Comparison of ENCODE assay signal across 8 cellular contexts in the genomic region with DNA sequence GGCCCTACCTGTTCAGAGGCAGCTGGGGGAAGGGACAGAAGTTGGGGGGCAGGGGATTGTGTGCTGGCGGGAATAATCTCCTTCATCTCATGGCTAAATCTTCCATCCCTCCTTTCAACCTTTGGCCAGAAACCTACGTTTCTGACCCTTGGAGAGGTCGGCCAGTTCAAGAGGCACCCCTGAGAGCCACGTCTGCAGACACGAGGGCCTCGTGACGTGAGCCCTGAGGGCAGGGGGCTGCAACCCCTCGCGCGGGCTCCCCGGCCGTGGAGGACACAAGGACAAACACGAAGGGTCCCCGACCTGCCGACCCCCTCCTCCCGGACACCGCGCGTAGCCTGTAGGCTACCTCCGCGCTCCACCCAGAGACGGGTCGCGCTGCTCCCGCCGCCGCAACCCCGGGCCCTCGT. TPM values are rescaled to one million over a fixed set of nuclear protein-coding genes. Genes with fewer than 3 reads are reported as not detected.
A peak's percentile ranks its signal among the peaks of the same experiment; 100 is the strongest.
DNase-seq lines count a peak whose midpoint lies in the region; ATAC-seq, FAIRE-seq and TF ChIP-seq lines count a peak whose summit lies in the region.

No MANE protein-coding gene starts in this region.

- H3K27ac Mint-ChIP-seq in activated T-helper 1 cell treated with anti-CD3 and anti-CD28 coated beads, Interleukin-12 subunit alpha, Interleukin-12 subunit beta, Interleukin-2, Interleukin-4 antibody, amounts not matched to agents 30 ng/mL and 10 ng/mL and 1 ng/mL, durations not matched to agents 14 hours and 24 hours and 36 hours = peak overlapping the region; percentile 99

- H3K27me3 ChIP-seq in right cardiac atrium (ENCODE audit: control insufficient read depth, insufficient read depth) (no peaks in the 10 kb centered on the region), smooth muscle cell (ENCODE audit: low read depth) (no peaks in the 10 kb centered on the region)

- H4K20me1 ChIP-seq in smooth muscle cell (ENCODE audit: low read depth) = peaks cover 37% of the 10 kb centered on the region

- intact Hi-C loops in activated T-helper 1 cell treated with anti-CD3 and anti-CD28 coated beads, Interleukin-12 subunit alpha, Interleukin-12 subunit beta, Interleukin-2, Interleukin-4 antibody, amounts not matched to agents 30 ng/mL and 10 ng/mL and 1 ng/mL, durations not matched to agents 14 hours and 24 hours and 36 hours (cut with micrococcal nuclease) = loop anchor here (2.0 to 10.0 kb wide), 2 partner anchors 65 to 571 kb away; a partner anchor contains a TSS
- intact Hi-C loops in right cardiac atrium (cut with DNase I) = no loop called here

- TF ChIP-seq POLR2A in GM12892 (IDR thresholded peaks at IDR 0.05; ENCODE audit: low read depth, low read length) = peak; percentile 37; the same call in 1 of the 2 replicates

- H3K9me3 Mint-ChIP-seq in activated T-helper 1 cell treated with anti-CD3 and anti-CD28 coated beads, Interleukin-12 subunit alpha, Interleukin-12 subunit beta, Interleukin-2, Interleukin-4 antibody, amounts not matched to agents 30 ng/mL and 10 ng/mL and 1 ng/mL, durations not matched to agents 14 hours and 24 hours and 36 hours = no peaks in the 10 kb centered on the region

- H3K27me3 Mint-ChIP-seq in activated T-helper 1 cell treated with anti-CD3 and anti-CD28 coated beads, Interleukin-12 subunit alpha, Interleukin-12 subunit beta, Interleukin-2, Interleukin-4 antibody, amounts not matched to agents 30 ng/mL and 10 ng/mL and 1 ng/mL, durations not matched to agents 14 hours and 24 hours and 36 hours (ENCODE audit: insufficient read depth) = no peaks in the 10 kb centered on the region

- H3K36me3 Mint-ChIP-seq in activated T-helper 1 cell treated with anti-CD3 and anti-CD28 coated beads, Interleukin-12 subunit alpha, Interleukin-12 subunit beta, Interleukin-2, Interleukin-4 antibody, amounts not matched to agents 30 ng/mL and 10 ng/mL and 1 ng/mL, durations not matched to agents 14 hours and 24 hours and 36 hours (ENCODE audit: low read depth) = peaks cover 28% of the 10 kb centered on the region

- H3K9me3 ChIP-seq in right cardiac atrium (ENCODE audit: control insufficient read depth, low read length) (no peaks in the 10 kb centered on the region), smooth muscle cell (replicated peaks; ENCODE audit: low read depth) (no peaks in the 10 kb centered on the region)

- H3K4me1 ChIP-seq in right cardiac atrium (ENCODE audit: control insufficient read depth, insufficient read depth, low read length) = peaks cover 13% of the 10 kb centered on the region
- peaks cover 20% of the 10 kb centered on the region for H3K4me1 ChIP-seq in smooth muscle cell (ENCODE audit: low read depth)

- peaks cover 52% of the 10 kb centered on the region for H3K79me2 ChIP-seq in smooth muscle cell (ENCODE audit: low read depth)

- FAIRE-seq in GM12892 (lab: Jason Lieb, UNC) = peak; percentile 63

- peak overlapping the region; percentile 99 for H3K4me2 ChIP-seq in smooth muscle cell

- peak overlapping the region; percentile 99 for H3K4me3 ChIP-seq in right cardiac atrium (ENCODE audit: low read length)
- peak overlapping the region; percentile 68 for H3K4me3 ChIP-seq in smooth muscle cell

- no peak for TF ChIP-seq CTCF in smooth muscle cell (IDR thresholded peaks at IDR 0.05; ENCODE audit: borderline replicate concordance, insufficient read depth, poor library complexity, severe bottlenecking)

- peak overlapping the region; percentile 93 for H3K4me3 Mint-ChIP-seq in activated T-helper 1 cell treated with anti-CD3 and anti-CD28 coated beads, Interleukin-12 subunit alpha, Interleukin-12 subunit beta, Interleukin-2, Interleukin-4 antibody, amounts not matched to agents 30 ng/mL and 10 ng/mL and 1 ng/mL, durations not matched to agents 14 hours and 24 hours and 36 hours

- peak; percentile 6 for ATAC-seq in HG02840 (IDR thresholded peaks at IDR 0.05; ENCODE audit: low FRiP score, unreplicated experiment)
- peak; percentile 20 to 22 for ATAC-seq in right cardiac atrium
- ATAC-seq in HG03342 (IDR thresholded peaks at IDR 0.05; ENCODE audit: unreplicated experiment) = no peak
- ATAC-seq in GM18858 (IDR thresholded peaks at IDR 0.05; ENCODE audit: unreplicated experiment) = no peak

- no peaks in the 10 kb centered on the region for H3K36me3 ChIP-seq in smooth muscle cell (ENCODE audit: low read depth)

- H3F3A ChIP-seq in smooth muscle cell (ENCODE audit: low read depth) = no peaks in the 10 kb centered on the region

- WGBS in right cardiac atrium = 2% methylated on average over 29 of the region's 29 CpGs
- WGBS in smooth muscle cell (ENCODE audit: low lambda C conversion rate) = 5% methylated on average over 26 of the region's 29 CpGs

- H2AFZ ChIP-seq in smooth muscle cell (ENCODE audit: low read depth) = peak overlapping the region; percentile 81

- H3K27ac ChIP-seq in right cardiac atrium (ENCODE audit: low read length) (peak overlapping the region; percentile 99), smooth muscle cell (ENCODE audit: low read depth) (peak overlapping the region; percentile 91)

- H3K9ac ChIP-seq in smooth muscle cell (ENCODE audit: low read depth) = peak overlapping the region; percentile 88

- H3K4me1 Mint-ChIP-seq in activated T-helper 1 cell treated with anti-CD3 and anti-CD28 coated beads, Interleukin-12 subunit alpha, Interleukin-12 subunit beta, Interleukin-2, Interleukin-4 antibody, amounts not matched to agents 30 ng/mL and 10 ng/mL and 1 ng/mL, durations not matched to agents 14 hours and 24 hours and 36 hours (ENCODE audit: low read depth) = peaks cover 35% of the 10 kb centered on the region

- DNase-seq in GM12892 (ENCODE audit: insufficient read length) = no peak
- no peak for DNase-seq in activated T-helper 1 cell treated with anti-CD3 and anti-CD28 coated beads, Interleukin-12 subunit alpha, Interleukin-12 subunit beta, Interleukin-2, Interleukin-4 antibody, amounts not matched to agents 30 ng/mL and 10 ng/mL and 1 ng/mL, durations not matched to agents 14 hours and 24 hours and 36 hours (ENCODE audit: low spot score)
- DNase-seq in right cardiac atrium = peak in 1 of 3 donors; percentile 69
- no peak for DNase-seq in smooth muscle cell (lab: John Stamatoyannopoulos, UW; ENCODE audit: unreplicated experiment)
- DNase-seq in activated CD4-positive, CD25-positive, alpha-beta regulatory T cell treated with anti-CD3 and anti-CD28 coated beads, Interleukin-2, amount 50 U/mL, for 72 hours = no peak

RNA-seq across cellular contexts. Expression of a gene that starts 0.9 kb away (rescaled TPM):
- 2,354 TPM for polyA plus RNA-seq in GM12892 (2012; ENCODE audit: missing spikeins)
- 1,157 and 1,161 TPM in 2 replicates for total RNA-seq in activated T-helper 1 cell treated with anti-CD3 and anti-CD28 coated beads, Interleukin-12 subunit alpha, Interleukin-12 subunit beta, Interleukin-2, Interleukin-4 antibody, amounts not matched to agents 30 ng/mL and 10 ng/mL and 1 ng/mL, durations not matched to agents 14 hours and 24 hours and 36 hours
- total RNA-seq in right cardiac atrium (100 to 1,000 TPM; 513 to 681 (median 600) TPM), smooth muscle cell (1,602 and 1,773 TPM in 2 replicates)
- polyA plus RNA-seq in right cardiac atrium (566 TPM), smooth muscle cell (650 and 684 TPM in 2 replicates)

RNA-seq across cellular contexts. Expression of a gene that starts 5.3 kb away (rescaled TPM):
- not detected for polyA plus RNA-seq in GM12892 (2012; ENCODE audit: missing spikeins)
- 0.86 and 1.4 TPM in 2 replicates for total RNA-seq in activated T-helper 1 cell treated with anti-CD3 and anti-CD28 coated beads, Interleukin-12 subunit alpha, Interleukin-12 subunit beta, Interleukin-2, Interleukin-4 antibody, amounts not matched to agents 30 ng/mL and 10 ng/mL and 1 ng/mL, durations not matched to agents 14 hours and 24 hours and 36 hours
- total RNA-seq in right cardiac atrium = under 1 TPM; 0.33 to 0.82 (median 0.55) TPM
- 0.52 TPM for polyA plus RNA-seq in right cardiac atrium
- 4.4 and 5.9 TPM in 2 replicates for total RNA-seq in smooth muscle cell
- 7.8 and 8.4 TPM in 2 replicates for polyA plus RNA-seq in smooth muscle cell

RNA-seq across cellular contexts. Expression of a gene that starts 9.3 kb away (rescaled TPM):
- polyA plus RNA-seq in GM12892 (2012; ENCODE audit: missing spikeins) = not detected
- 0.65 and 1.6 TPM in 2 replicates for total RNA-seq in activated T-helper 1 cell treated with anti-CD3 and anti-CD28 coated beads, Interleukin-12 subunit alpha, Interleukin-12 subunit beta, Interleukin-2, Interleukin-4 antibody, amounts not matched to agents 30 ng/mL and 10 ng/mL and 1 ng/mL, durations not matched to agents 14 hours and 24 hours and 36 hours
- not detected for total RNA-seq in right cardiac atrium
- not detected for polyA plus RNA-seq in right cardiac atrium
- total RNA-seq in smooth muscle cell = not detected in 2 replicates
- 0.96 and 2.2 TPM in 2 replicates for polyA plus RNA-seq in smooth muscle cell

RNA-seq across cellular contexts. Expression of a gene that starts 22.3 kb away (rescaled TPM):
- 4.0 TPM for polyA plus RNA-seq in GM12892 (2012; ENCODE audit: missing spikeins)
- total RNA-seq in activated T-helper 1 cell treated with anti-CD3 and anti-CD28 coated beads, Interleukin-12 subunit alpha, Interleukin-12 subunit beta, Interleukin-2, Interleukin-4 antibody, amounts not matched to agents 30 ng/mL and 10 ng/mL and 1 ng/mL, durations not matched to agents 14 hours and 24 hours and 36 hours = 17.8 and 20.6 TPM in 2 replicates
- total RNA-seq in right cardiac atrium (10 to 100 TPM; 19.2 to 22.6 (median 20.2) TPM), smooth muscle cell (5.0 and 16.9 TPM in 2 replicates)
- polyA plus RNA-seq in right cardiac atrium (13.6 TPM), smooth muscle cell (9.1 and 12.7 TPM in 2 replicates)

RNA-seq across cellular contexts. Expression of a gene that starts 23.6 kb away (rescaled TPM):
- polyA plus RNA-seq in GM12892 (2012; ENCODE audit: missing spikeins) = 0.36 TPM
- 0.76 and 0.93 TPM in 2 replicates for total RNA-seq in activated T-helper 1 cell treated with anti-CD3 and anti-CD28 coated beads, Interleukin-12 subunit alpha, Interleukin-12 subunit beta, Interleukin-2, Interleukin-4 antibody, amounts not matched to agents 30 ng/mL and 10 ng/mL and 1 ng/mL, durations not matched to agents 14 hours and 24 hours and 36 hours
- 1 to 10 TPM in 1 of 4 donors, under 1 TPM in 3; 0.33 to 1.1 (median 0.47) TPM for total RNA-seq in right cardiac atrium
- polyA plus RNA-seq in right cardiac atrium = 0.27 TPM
- total RNA-seq in smooth muscle cell = 0.58 and 1.3 TPM in 2 replicates
- 4.6 and 6.1 TPM in 2 replicates for polyA plus RNA-seq in smooth muscle cell

Comparison
In these comparisons a context has a peak if more than half of its experiments do, and no peak if none do; other contexts are left out.
1. ATAC-seq: peak in HG02840 (single experiment) and right cardiac atrium (2 of 2); none in HG03342 (single experiment) and GM18858 (single experiment).